22 cellular contexts compared by ENCODE assay signal in genomic region chr4:145635117-145635516, GRCh38. TPM values are rescaled to one million over a fixed set of nuclear protein-coding genes. Genes with fewer than 3 reads are reported as not detected.
DNase-seq lines count a peak whose midpoint lies in the region; ATAC-seq, FAIRE-seq and TF ChIP-seq lines count a peak whose summit lies in the region.
"Had no signal": no experiment of that assay in that cellular context is flagged by ENCODE, and none has a peak within 500 bp of the region (broad histone marks: within the 10 kb centered on the region; RNA-seq: fewer than 3 reads in every experiment).

No MANE protein-coding gene starts in this region.

- H3K27me3 ChIP-seq in bronchial epithelial cell (ENCODE audit: control insufficient read depth, insufficient read depth, low read length) (no peaks in the 10 kb centered on the region), neuronal stem cell (ENCODE audit: control insufficient read depth in 3 of 3, insufficient read depth in 3 of 3, low read depth in 1 of 3, low read length in 3 of 3) (no peaks in the 10 kb centered on the region)

- H3K4me1 ChIP-seq in neuronal stem cell (ENCODE audit: control insufficient read depth in 2 of 2, insufficient read depth in 1 of 2, low read depth in 1 of 2, low read length in 2 of 2): no peaks in the 10 kb centered on the region

- H3K79me1 ChIP-seq in neuronal stem cell (ENCODE audit: low read depth, low read length): no peaks in the 10 kb centered on the region

- H3K4me3 ChIP-seq in bronchial epithelial cell (ENCODE audit: low read depth, low read length): no peak overlapping the region
- H3K4me3 ChIP-seq in neuronal stem cell (ENCODE audit: low read length in 2 of 2): no peak overlapping the region

- FAIRE-seq in bronchial epithelial cell (lab: Jason Lieb, UNC) (peak; percentile 28), urothelium cell line (lab: Jason Lieb, UNC) (no peak)

- no CpG with 5 or more reads among the region's 1 CpG for WGBS in neuronal stem cell (ENCODE audit: extremely low coverage in 2 of 2, insufficient read length in 2 of 2, insufficient replicate concordance in 1 of 2), 2 donors

- ATAC-seq in HG02610 (IDR thresholded peaks at IDR 0.05; ENCODE audit: unreplicated experiment): peak; percentile 12
- ATAC-seq: SK-N-SH treated with all-trans-retinoic acid at 6 μM for 48 hours had no signal

- no peak overlapping the region for H2BK15ac ChIP-seq in neuronal stem cell (ENCODE audit: low read length)

- no peak overlapping the region for H2AFZ ChIP-seq in neuronal stem cell (ENCODE audit: low read length)

- no peak overlapping the region for H3K23ac ChIP-seq in neuronal stem cell (ENCODE audit: low read depth, low read length, poor library complexity)

- H3K4me2 ChIP-seq in neuronal stem cell (ENCODE audit: insufficient read depth, low read length, poor library complexity, severe bottlenecking): no peak overlapping the region

- no peak overlapping the region for H3K4ac ChIP-seq in neuronal stem cell (ENCODE audit: low read length)

- no peak overlapping the region for H2BK120ac ChIP-seq in neuronal stem cell (ENCODE audit: low read depth, low read length)

- H3K36me3 ChIP-seq in bronchial epithelial cell (ENCODE audit: control insufficient read depth, insufficient read depth, low read length) (no peaks in the 10 kb centered on the region), neuronal stem cell (replicated peaks in 1 of 2; ENCODE audit: control insufficient read depth in 2 of 2, insufficient read depth in 2 of 2, low read length in 2 of 2) (peaks cover 0 to 3% of the 10 kb centered on the region in 2 donors)

- no peak overlapping the region for H2AK5ac ChIP-seq in neuronal stem cell (ENCODE audit: low read depth, low read length)

- H4K91ac ChIP-seq in neuronal stem cell (ENCODE audit: low read depth, low read length, poor library complexity): no peak overlapping the region

- peak; percentile 35 to 48 for DNase-seq in Kasumi-1 (lab: John Stamatoyannopoulos, UW)
- DNase-seq in bronchial epithelial cell (ENCODE audit: low read depth): no peak
- no peak for DNase-seq in neuronal stem cell (ENCODE audit: low spot score)
- DNase-seq in urothelium cell line (ENCODE audit: low spot score): no peak
- no peak for DNase-seq in SHP77 (lab: John Stamatoyannopoulos, UW)
- no peak for DNase-seq in NCI-H748 treated with DMSO at 0.1 percent for 48 hours (lab: John Stamatoyannopoulos, UW)
- DNase-seq: CD4-positive, CD25-positive, alpha-beta regulatory T cell; COR-L47; DMS79; GOT3; IMR-90; NCI-H1092 treated with DMSO at 0.1 percent for 48 hours; NCI-H146; NCI-H2029; NCI-H2227 treated with DMSO at 0.1 percent for 48 hours; NCI-H510A; NK-92 treated with Interleukin-12 subunit alpha and Interleukin-12 subunit beta, amount 100 ng/mL, for 24 hours had no signal

- no peaks in the 10 kb centered on the region for H3K9me3 ChIP-seq in neuronal stem cell (replicated peaks in 1 of 2; ENCODE audit: control insufficient read depth in 2 of 2, insufficient read depth in 1 of 2, low read depth in 1 of 2, low read length in 2 of 2)

- H3K27ac ChIP-seq in neuronal stem cell (replicated peaks; ENCODE audit: low read length): no peak overlapping the region
- H3K27ac ChIP-seq: RWPE1 had no signal

- no peak overlapping the region for H3K14ac ChIP-seq in neuronal stem cell (ENCODE audit: low read length)

- no peak overlapping the region for H4K8ac ChIP-seq in neuronal stem cell (ENCODE audit: low read depth, low read length)

- TF ChIP-seq CTCF in bronchial epithelial cell (IDR thresholded peaks at IDR 0.05; ENCODE audit: insufficient read depth, low read length, severe bottlenecking): no peak

- H2BK5ac ChIP-seq in neuronal stem cell (ENCODE audit: low read length): no peak overlapping the region

- peak overlapping the region; percentile 11 for H3K18ac ChIP-seq in neuronal stem cell (ENCODE audit: low read length)

- H3K9ac ChIP-seq in neuronal stem cell (ENCODE audit: low read depth, low read length, poor library complexity): no peak overlapping the region

- no peak overlapping the region for H2BK12ac ChIP-seq in neuronal stem cell (ENCODE audit: low read length)

RNA-seq across cellular contexts. Expression of gene MMAA, which starts 15.9 kb away (rescaled TPM):
- total RNA-seq in bronchial epithelial cell: 2.6 and 4.9 TPM in 2 replicates
- polyA plus RNA-seq in neuronal stem cell (2013, experiment 1 of 2): 2.2 TPM
- polyA plus RNA-seq in neuronal stem cell (2013, experiment 2 of 2): 2.5 TPM

RNA-seq across cellular contexts. Expression of gene C4orf51, which starts 44.8 kb away (rescaled TPM):
- not detected in 2 replicates for total RNA-seq in bronchial epithelial cell
- polyA plus RNA-seq in neuronal stem cell (2013, experiment 1 of 2): not detected
- not detected for polyA plus RNA-seq in neuronal stem cell (2013, experiment 2 of 2)
- total RNA-seq: CD4-positive, CD25-positive, alpha-beta regulatory T cell; IMR-90; LHCN-M2 had no signal
- polyA plus RNA-seq: BJ; CD4-positive, CD25-positive, alpha-beta regulatory T cell; IMR-90 had no signal

Comparison
In these comparisons a context has a peak if more than half of its experiments do, and no peak if none do; other contexts are left out.
1. DNase-seq: peak in Kasumi-1 (2 of 2); none in bronchial epithelial cell (single experiment), neuronal stem cell (single experiment), urothelium cell line (single experiment), SHP77 (0 of 2) and NCI-H748 treated with DMSO at 0.1 percent for 48 hours (single experiment).